Comparison of ENCODE assay signal across 9 cellular contexts in the genomic region with DNA sequence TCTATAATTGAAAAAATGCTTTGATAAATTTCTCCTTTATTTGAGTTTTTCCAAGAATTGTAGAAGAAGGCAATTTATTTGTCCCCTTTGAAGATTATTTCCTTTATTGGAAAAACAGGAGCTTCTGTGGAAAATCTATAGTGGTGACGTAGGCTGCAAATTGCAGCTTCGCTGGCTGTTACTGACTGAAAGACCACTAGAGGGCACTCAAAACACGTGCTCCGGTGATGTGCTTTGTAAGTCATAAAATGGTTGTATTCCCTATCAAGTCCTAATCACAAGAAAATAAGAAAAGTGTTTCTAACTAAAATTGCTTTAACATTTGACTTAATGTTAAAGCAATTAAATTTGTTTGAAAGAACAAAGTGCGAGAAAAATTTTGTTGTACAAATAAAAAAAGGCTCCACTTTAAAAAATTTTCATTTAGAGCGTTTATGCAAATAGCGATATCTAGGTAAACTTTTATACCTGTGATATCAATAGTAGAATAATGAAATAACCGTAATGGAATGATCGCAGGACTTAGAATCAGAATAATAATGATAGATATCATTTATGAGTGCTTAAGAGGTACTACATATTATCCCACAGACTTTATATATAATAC.
A peak's percentile ranks its signal among the peaks of the same experiment; 100 is the strongest.
DNase-seq lines count a peak whose midpoint lies in the region; ATAC-seq and TF ChIP-seq lines count a peak whose summit lies in the region.
"Had no signal": no experiment of that assay in that cellular context is flagged by ENCODE, and none has a peak within 500 bp of the region (broad histone marks: within the 10 kb centered on the region; RNA-seq: fewer than 3 reads in every experiment).

No MANE protein-coding gene starts in this region.

- no peak overlapping the region for H3K4me3 ChIP-seq in esophagus squamous epithelium

- DNase-seq in AG20443 (ENCODE audit: low spot score) (peak; percentile 67), GM13976 (ENCODE audit: low spot score) (peak; percentile 63), MV-4-11 (lab: John Stamatoyannopoulos, UW) (peak; percentile 48), SKM-1 treated with dmso at 0.1 percent for 144 hours (lab: John Stamatoyannopoulos, UW; ENCODE audit: unreplicated experiment) (peak; percentile 59), esophagus squamous epithelium (lab: John Stamatoyannopoulos, UW) (no peak)

- in situ Hi-C loops in GM13976 (cut with MboI; ENCODE audit: low sequenced_read_pairs, unreplicated experiment), result no loop called here

- no peak overlapping the region for H3K27ac ChIP-seq in esophagus squamous epithelium

- H3K4me3 Mint-ChIP-seq in nephron, result no peak overlapping the region
- H3K4me3 Mint-ChIP-seq: T-cell had no signal

- no peaks in the 10 kb centered on the region for H3K36me3 ChIP-seq in esophagus squamous epithelium

- intact Hi-C loops in esophagus squamous epithelium (cut with DNase I), result no loop called here

- no peaks in the 10 kb centered on the region for H3K36me3 Mint-ChIP-seq in nephron (ENCODE audit: low read depth)
- H3K36me3 Mint-ChIP-seq: T-cell had no signal

- peaks cover 0 to 4% (median 0%) of the 10 kb centered on the region in 4 donors for H3K27me3 ChIP-seq in esophagus squamous epithelium

- TF ChIP-seq CTCF in GM13976 (IDR thresholded peaks at IDR 0.05; ENCODE audit: borderline replicate concordance, control extremely low read depth, extremely low read depth, insufficient read depth, missing control alignments), result peak; percentile 68
- TF ChIP-seq CTCF in esophagus squamous epithelium (IDR thresholded peaks at IDR 0.05), result peak in 5 of 6 experiments; percentile 47 to 75 (median 69)
- TF ChIP-seq CTCF in nephron (IDR thresholded peaks at IDR 0.05; ENCODE audit: unreplicated experiment in 3 of 3), result peak; percentile 80 to 82 (median 80)

- H3K27ac Mint-ChIP-seq in nephron, result no peak overlapping the region
- H3K27ac Mint-ChIP-seq: T-cell had no signal

- H3K4me1 Mint-ChIP-seq in nephron, result no peaks in the 10 kb centered on the region
- H3K4me1 Mint-ChIP-seq: T-cell had no signal

- no peaks in the 10 kb centered on the region for H3K9me3 ChIP-seq in esophagus squamous epithelium

- TF ChIP-seq POLR2A in esophagus squamous epithelium (IDR thresholded peaks at IDR 0.05), result no peak

- WGBS in esophagus squamous epithelium, 2 donors, result 41 to 48% methylated on average over 9 of the region's 9 CpGs

- no peaks in the 10 kb centered on the region for H3K4me1 ChIP-seq in esophagus squamous epithelium

- peaks cover 2% of the 10 kb centered on the region for H3K9me3 Mint-ChIP-seq in nephron

- ATAC-seq in HG02642 (IDR thresholded peaks at IDR 0.05; ENCODE audit: poor library complexity, unreplicated experiment), result peak; percentile 96
- ATAC-seq in activated CD4-positive, CD25-positive, alpha-beta regulatory T cell treated with anti-CD3 and anti-CD28 coated beads, Interleukin-2, amount 50 U/mL, for 24 hours, result no peak
- ATAC-seq: T-cell had no signal

- H3K27me3 Mint-ChIP-seq in nephron (ENCODE audit: low read depth), result no peaks in the 10 kb centered on the region
- H3K27me3 Mint-ChIP-seq: T-cell had no signal
